1 cellular context compared by ENCODE assay signal in the genomic region with DNA sequence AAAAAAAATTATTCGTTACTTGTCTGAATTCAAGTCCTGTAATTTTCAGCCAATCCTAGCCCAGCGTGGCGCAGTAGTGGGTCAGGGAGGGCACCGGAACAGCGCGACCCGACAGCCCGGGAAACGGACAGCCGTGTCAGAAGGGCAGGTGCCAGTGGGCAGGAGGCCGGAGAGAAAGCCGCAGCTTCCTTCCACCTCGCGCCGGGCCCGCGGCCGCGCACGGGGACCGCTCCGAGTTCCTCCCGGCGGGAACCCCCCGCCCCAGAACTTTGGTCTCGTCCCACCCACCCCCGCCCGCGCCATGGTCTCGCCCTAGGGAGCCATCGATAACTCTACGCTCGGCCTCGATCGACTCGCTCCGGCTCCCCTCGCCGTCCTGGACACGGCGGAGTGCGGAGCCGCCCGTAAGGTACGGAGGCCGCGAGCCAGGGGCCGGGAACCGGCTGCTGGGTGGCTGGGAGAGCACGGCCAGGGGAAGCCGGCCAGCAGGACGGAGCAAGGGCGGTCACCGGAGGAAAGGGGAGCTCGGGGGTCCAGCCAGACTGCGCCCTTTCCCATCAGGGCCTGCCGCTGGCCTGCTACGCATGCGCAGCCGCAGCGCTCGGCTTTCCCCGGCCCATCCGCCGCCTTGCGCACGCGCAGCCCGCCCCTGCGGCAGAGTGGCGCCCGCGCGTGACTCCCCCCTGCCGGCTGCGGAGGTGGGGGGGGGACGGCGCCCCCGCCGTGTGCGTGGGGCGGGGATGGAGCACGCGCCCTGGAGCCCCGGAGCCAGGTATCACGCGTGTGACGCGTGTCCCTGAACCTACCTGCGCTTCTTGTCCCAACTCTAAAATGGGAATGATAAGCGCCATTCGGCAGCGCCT.
A peak's percentile ranks its signal among the peaks of the same experiment; 100 is the strongest.
TF ChIP-seq lines count a peak whose summit lies in the region.

A gene with protein sequence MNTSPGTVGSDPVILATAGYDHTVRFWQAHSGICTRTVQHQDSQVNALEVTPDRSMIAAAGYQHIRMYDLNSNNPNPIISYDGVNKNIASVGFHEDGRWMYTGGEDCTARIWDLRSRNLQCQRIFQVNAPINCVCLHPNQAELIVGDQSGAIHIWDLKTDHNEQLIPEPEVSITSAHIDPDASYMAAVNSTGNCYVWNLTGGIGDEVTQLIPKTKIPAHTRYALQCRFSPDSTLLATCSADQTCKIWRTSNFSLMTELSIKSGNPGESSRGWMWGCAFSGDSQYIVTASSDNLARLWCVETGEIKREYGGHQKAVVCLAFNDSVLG (plus strand): TSS at position 351 of the 863 bp plus-strand sequence. CDS start 632 bp downstream, outside the sequence.

TF ChIP-seq in HepG2, 621 proteins besides CTCF, POLR2A, EP300 and RAD21 (continued from another document and continues in another):
- TF ChIP-seq, protein P1, sequence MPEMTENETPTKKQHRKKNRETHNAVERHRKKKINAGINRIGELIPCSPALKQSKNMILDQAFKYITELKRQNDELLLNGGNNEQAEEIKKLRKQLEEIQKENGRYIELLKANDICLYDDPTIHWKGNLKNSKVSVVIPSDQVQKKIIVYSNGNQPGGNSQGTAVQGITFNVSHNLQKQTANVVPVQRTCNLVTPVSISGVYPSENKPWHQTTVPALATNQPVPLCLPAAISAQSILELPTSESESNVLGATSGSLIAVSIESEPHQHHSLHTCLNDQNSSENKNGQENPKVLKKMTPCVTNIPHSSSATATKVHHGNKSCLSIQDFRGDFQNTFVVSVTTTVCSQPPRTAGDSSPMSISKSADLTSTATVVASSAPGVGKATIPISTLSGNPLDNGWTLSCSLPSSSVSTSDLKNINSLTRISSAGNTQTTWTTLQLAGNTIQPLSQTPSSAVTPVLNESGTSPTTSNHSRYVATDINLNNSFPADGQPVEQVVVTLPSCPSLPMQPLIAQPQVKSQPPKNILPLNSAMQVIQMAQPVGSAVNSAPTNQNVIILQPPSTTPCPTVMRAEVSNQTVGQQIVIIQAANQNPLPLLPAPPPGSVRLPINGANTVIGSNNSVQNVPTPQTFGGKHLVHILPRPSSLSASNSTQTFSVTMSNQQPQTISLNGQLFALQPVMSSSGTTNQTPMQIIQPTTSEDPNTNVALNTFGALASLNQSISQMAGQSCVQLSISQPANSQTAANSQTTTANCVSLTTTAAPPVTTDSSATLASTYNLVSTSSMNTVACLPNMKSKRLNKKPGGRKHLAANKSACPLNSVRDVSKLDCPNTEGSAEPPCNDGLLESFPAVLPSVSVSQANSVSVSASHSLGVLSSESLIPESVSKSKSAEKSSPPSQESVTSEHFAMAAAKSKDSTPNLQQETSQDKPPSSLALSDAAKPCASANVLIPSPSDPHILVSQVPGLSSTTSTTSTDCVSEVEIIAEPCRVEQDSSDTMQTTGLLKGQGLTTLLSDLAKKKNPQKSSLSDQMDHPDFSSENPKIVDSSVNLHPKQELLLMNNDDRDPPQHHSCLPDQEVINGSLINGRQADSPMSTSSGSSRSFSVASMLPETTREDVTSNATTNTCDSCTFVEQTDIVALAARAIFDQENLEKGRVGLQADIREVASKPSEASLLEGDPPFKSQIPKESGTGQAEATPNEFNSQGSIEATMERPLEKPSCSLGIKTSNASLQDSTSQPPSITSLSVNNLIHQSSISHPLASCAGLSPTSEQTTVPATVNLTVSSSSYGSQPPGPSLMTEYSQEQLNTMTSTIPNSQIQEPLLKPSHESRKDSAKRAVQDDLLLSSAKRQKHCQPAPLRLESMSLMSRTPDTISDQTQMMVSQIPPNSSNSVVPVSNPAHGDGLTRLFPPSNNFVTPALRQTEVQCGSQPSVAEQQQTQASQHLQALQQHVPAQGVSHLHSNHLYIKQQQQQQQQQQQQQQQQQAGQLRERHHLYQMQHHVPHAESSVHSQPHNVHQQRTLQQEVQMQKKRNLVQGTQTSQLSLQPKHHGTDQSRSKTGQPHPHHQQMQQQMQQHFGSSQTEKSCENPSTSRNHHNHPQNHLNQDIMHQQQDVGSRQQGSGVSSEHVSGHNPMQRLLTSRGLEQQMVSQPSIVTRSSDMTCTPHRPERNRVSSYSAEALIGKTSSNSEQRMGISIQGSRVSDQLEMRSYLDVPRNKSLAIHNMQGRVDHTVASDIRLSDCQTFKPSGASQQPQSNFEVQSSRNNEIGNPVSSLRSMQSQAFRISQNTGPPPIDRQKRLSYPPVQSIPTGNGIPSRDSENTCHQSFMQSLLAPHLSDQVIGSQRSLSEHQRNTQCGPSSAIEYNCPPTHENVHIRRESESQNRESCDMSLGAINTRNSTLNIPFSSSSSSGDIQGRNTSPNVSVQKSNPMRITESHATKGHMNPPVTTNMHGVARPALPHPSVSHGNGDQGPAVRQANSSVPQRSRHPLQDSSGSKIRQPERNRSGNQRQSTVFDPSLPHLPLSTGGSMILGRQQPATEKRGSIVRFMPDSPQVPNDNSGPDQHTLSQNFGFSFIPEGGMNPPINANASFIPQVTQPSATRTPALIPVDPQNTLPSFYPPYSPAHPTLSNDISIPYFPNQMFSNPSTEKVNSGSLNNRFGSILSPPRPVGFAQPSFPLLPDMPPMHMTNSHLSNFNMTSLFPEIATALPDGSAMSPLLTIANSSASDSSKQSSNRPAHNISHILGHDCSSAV (CRISPR knock-in tag; IDR thresholded peaks at IDR 0.05; ENCODE audit: borderline replicate concordance): no peak
- TF ChIP-seq HMG20A (CRISPR knock-in tag; IDR thresholded peaks at IDR 0.05; ENCODE audit: borderline replicate concordance): no peak
- TF ChIP-seq ZNF564 (CRISPR knock-in tag; IDR thresholded peaks at IDR 0.05): no peak
- TF ChIP-seq SMARCE1 (IDR thresholded peaks at IDR 0.05; ENCODE audit: borderline replicate concordance): no peak
- 0 out of 2 replicates have a peak, but pooled peaks have one; percentile 61 for TF ChIP-seq ZSCAN31 (CRISPR knock-in tag; IDR thresholded peaks at IDR 0.05; ENCODE audit: low read depth)
- TF ChIP-seq ZBTB38 (CRISPR knock-in tag; IDR thresholded peaks at IDR 0.05): 0 out of 2 replicates have a peak, but pooled peaks have one; percentile 27
- no peak for TF ChIP-seq CEBPG (CRISPR knock-in tag; IDR thresholded peaks at IDR 0.05)
- TF ChIP-seq SRF (IDR thresholded peaks at IDR 0.05; ENCODE audit: low read depth, low read length): peak; percentile 97
- TF ChIP-seq HNRNPUL1 (IDR thresholded peaks at IDR 0.05; ENCODE audit: low read depth, low read length): no peak
- TF ChIP-seq RBFOX2 (IDR thresholded peaks at IDR 0.05; ENCODE audit: low read depth, low read length): peak; percentile 97
- TF ChIP-seq, protein P2, sequence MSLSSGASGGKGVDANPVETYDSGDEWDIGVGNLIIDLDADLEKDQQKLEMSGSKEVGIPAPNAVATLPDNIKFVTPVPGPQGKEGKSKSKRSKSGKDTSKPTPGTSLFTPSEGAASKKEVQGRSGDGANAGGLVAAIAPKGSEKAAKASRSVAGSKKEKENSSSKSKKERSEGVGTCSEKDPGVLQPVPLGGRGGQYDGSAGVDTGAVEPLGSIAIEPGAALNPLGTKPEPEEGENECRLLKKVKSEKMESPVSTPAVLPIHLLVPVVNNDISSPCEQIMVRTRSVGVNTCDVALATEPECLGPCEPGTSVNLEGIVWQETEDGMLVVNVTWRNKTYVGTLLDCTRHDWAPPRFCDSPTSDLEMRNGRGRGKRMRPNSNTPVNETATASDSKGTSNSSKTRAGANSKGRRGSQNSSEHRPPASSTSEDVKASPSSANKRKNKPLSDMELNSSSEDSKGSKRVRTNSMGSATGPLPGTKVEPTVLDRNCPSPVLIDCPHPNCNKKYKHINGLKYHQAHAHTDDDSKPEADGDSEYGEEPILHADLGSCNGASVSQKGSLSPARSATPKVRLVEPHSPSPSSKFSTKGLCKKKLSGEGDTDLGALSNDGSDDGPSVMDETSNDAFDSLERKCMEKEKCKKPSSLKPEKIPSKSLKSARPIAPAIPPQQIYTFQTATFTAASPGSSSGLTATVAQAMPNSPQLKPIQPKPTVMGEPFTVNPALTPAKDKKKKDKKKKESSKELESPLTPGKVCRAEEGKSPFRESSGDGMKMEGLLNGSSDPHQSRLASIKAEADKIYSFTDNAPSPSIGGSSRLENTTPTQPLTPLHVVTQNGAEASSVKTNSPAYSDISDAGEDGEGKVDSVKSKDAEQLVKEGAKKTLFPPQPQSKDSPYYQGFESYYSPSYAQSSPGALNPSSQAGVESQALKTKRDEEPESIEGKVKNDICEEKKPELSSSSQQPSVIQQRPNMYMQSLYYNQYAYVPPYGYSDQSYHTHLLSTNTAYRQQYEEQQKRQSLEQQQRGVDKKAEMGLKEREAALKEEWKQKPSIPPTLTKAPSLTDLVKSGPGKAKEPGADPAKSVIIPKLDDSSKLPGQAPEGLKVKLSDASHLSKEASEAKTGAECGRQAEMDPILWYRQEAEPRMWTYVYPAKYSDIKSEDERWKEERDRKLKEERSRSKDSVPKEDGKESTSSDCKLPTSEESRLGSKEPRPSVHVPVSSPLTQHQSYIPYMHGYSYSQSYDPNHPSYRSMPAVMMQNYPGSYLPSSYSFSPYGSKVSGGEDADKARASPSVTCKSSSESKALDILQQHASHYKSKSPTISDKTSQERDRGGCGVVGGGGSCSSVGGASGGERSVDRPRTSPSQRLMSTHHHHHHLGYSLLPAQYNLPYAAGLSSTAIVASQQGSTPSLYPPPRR (CRISPR knock-in tag; IDR thresholded peaks at IDR 0.05; ENCODE audit: borderline replicate concordance): no peak
- no peak; the same call in 1 of the 2 replicates for TF ChIP-seq FOSL2 (CRISPR knock-in tag; IDR thresholded peaks at IDR 0.05)
- TF ChIP-seq HOXD1 (CRISPR knock-in tag; IDR thresholded peaks at IDR 0.05): peak; percentile 57
- no peak for TF ChIP-seq ZNF253 (CRISPR knock-in tag; IDR thresholded peaks at IDR 0.05; ENCODE audit: borderline replicate concordance)
- TF ChIP-seq TCF12 (IDR thresholded peaks at IDR 0.05): no peak
- peak; percentile 49; the same call in 1 of the 2 replicates for TF ChIP-seq TCF12 (CRISPR knock-in tag; IDR thresholded peaks at IDR 0.05)
- peak; percentile 83 for TF ChIP-seq KMT2B (CRISPR knock-in tag; IDR thresholded peaks at IDR 0.05)
- peak; percentile 40 for TF ChIP-seq ZNF792 (CRISPR knock-in tag; IDR thresholded peaks at IDR 0.05)
- 0 out of 2 replicates have a peak, but pooled peaks have one; percentile 88 for TF ChIP-seq NR3C1 (CRISPR knock-in tag; IDR thresholded peaks at IDR 0.05)
- TF ChIP-seq ZSCAN12 (CRISPR knock-in tag; IDR thresholded peaks at IDR 0.05): 0 out of 2 replicates have a peak, but pooled peaks have one; percentile 51
- TF ChIP-seq, protein P3, sequence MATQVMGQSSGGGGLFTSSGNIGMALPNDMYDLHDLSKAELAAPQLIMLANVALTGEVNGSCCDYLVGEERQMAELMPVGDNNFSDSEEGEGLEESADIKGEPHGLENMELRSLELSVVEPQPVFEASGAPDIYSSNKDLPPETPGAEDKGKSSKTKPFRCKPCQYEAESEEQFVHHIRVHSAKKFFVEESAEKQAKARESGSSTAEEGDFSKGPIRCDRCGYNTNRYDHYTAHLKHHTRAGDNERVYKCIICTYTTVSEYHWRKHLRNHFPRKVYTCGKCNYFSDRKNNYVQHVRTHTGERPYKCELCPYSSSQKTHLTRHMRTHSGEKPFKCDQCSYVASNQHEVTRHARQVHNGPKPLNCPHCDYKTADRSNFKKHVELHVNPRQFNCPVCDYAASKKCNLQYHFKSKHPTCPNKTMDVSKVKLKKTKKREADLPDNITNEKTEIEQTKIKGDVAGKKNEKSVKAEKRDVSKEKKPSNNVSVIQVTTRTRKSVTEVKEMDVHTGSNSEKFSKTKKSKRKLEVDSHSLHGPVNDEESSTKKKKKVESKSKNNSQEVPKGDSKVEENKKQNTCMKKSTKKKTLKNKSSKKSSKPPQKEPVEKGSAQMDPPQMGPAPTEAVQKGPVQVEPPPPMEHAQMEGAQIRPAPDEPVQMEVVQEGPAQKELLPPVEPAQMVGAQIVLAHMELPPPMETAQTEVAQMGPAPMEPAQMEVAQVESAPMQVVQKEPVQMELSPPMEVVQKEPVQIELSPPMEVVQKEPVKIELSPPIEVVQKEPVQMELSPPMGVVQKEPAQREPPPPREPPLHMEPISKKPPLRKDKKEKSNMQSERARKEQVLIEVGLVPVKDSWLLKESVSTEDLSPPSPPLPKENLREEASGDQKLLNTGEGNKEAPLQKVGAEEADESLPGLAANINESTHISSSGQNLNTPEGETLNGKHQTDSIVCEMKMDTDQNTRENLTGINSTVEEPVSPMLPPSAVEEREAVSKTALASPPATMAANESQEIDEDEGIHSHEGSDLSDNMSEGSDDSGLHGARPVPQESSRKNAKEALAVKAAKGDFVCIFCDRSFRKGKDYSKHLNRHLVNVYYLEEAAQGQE (IDR thresholded peaks at IDR 0.05; ENCODE audit: borderline replicate concordance in 1 of 2, low read depth in 1 of 2, low read length in 2 of 2): peak in 1 of 2 experiments; percentile 61; a peak in 1 of 4 replicates
- TF ChIP-seq, protein P4, sequence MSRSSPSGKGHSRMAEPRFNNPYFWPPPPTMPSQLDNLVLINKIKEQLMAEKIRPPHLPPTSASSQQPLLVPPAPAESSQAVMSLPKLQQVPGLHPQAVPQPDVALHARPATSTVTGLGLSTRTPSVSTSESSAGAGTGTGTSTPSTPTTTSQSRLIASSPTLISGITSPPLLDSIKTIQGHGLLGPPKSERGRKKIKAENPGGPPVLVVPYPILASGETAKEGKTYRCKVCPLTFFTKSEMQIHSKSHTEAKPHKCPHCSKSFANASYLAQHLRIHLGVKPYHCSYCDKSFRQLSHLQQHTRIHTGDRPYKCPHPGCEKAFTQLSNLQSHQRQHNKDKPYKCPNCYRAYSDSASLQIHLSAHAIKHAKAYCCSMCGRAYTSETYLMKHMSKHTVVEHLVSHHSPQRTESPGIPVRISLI (CRISPR knock-in tag; IDR thresholded peaks at IDR 0.05; ENCODE audit: borderline replicate concordance): no peak; the same call in 1 of the 2 replicates
- 0 out of 2 replicates have a peak, but pooled peaks have one; percentile 52 for TF ChIP-seq ZFAT (CRISPR knock-in tag; conservative IDR thresholded peaks at IDR 0.05)
- TF ChIP-seq CENPX (CRISPR knock-in tag; IDR thresholded peaks at IDR 0.05): no peak
- TF ChIP-seq, protein P5, sequence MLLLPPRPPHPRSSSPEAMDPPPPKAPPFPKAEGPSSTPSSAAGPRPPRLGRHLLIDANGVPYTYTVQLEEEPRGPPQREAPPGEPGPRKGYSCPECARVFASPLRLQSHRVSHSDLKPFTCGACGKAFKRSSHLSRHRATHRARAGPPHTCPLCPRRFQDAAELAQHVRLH (CRISPR knock-in tag; IDR thresholded peaks at IDR 0.05; ENCODE audit: borderline replicate concordance, low read depth): peak; percentile 62; the same call in 1 of the 2 replicates
- TF ChIP-seq TAF15 (IDR thresholded peaks at IDR 0.05; ENCODE audit: low read depth, low read length, poor library complexity, severe bottlenecking): peak; percentile 79
- TF ChIP-seq, protein P6, sequence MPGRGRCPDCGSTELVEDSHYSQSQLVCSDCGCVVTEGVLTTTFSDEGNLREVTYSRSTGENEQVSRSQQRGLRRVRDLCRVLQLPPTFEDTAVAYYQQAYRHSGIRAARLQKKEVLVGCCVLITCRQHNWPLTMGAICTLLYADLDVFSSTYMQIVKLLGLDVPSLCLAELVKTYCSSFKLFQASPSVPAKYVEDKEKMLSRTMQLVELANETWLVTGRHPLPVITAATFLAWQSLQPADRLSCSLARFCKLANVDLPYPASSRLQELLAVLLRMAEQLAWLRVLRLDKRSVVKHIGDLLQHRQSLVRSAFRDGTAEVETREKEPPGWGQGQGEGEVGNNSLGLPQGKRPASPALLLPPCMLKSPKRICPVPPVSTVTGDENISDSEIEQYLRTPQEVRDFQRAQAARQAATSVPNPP (CRISPR knock-in tag; IDR thresholded peaks at IDR 0.05): no peak
